ENCODE assay signal across 8 cellular contexts in genomic region chr3:32239638-32240550, GRCh38. TPM values are rescaled to one million over a fixed set of nuclear protein-coding genes. Genes with fewer than 3 reads are reported as not detected.
A peak's percentile ranks its signal among the peaks of the same experiment; 100 is the strongest.
DNase-seq lines count a peak whose midpoint lies in the region; ATAC-seq, FAIRE-seq and TF ChIP-seq lines count a peak whose summit lies in the region.

No MANE protein-coding gene starts in this region.

- peak overlapping the region; percentile 81 for H3K4me3 Mint-ChIP-seq in activated CD4-positive, alpha-beta memory T cell treated with anti-CD3 and anti-CD28 coated beads for 36 hours
- peak overlapping the region; percentile 90 for H3K4me3 Mint-ChIP-seq in progenitor cell of endocrine pancreas (ENCODE audit: low read depth)

- dilution Hi-C loops in endothelial cell of umbilical vein (cut with MboI; ENCODE audit: extremely low pct_ligation_motif_present, low sequenced_read_pairs): no loop called here

- no peak for TF ChIP-seq POLR2A in endothelial cell of umbilical vein (IDR thresholded peaks at IDR 0.05; ENCODE audit: low read depth, low read length)

- CTCF ChIA-PET in activated CD4-positive, alpha-beta memory T cell treated with anti-CD3 and anti-CD28 coated beads for 36 hours (lab: Charles Lee): interaction anchor here (0.5 to 5.5 kb wide), 30 partner anchors 8 to 550 kb away, joined by 3 to 39 read pairs (median 4); partner anchors contain the start of genes DYNC1LI1 and GPD1L
- CTCF ChIA-PET in endothelial cell of umbilical vein (lab: Charles Lee): interaction anchor here (0.8 to 2.4 kb wide), 21 partner anchors 10 to 422 kb away, joined by 3 to 27 read pairs (median 4); no protein-coding TSS in a partner anchor

- peak; percentile 37 for TF ChIP-seq CTCF in 22Rv1 (IDR thresholded peaks at IDR 0.05)
- no peak for TF ChIP-seq CTCF in GM13976 (IDR thresholded peaks at IDR 0.05; ENCODE audit: borderline replicate concordance, control extremely low read depth, extremely low read depth, insufficient read depth, missing control alignments)
- TF ChIP-seq CTCF in endothelial cell of umbilical vein (IDR thresholded peaks at IDR 0.05; ENCODE audit: extremely low read depth in 1 of 2, insufficient read depth in 1 of 2, low read depth in 1 of 2, low read length in 2 of 2): peak; percentile 63 to 65
- TF ChIP-seq CTCF in progenitor cell of endocrine pancreas (IDR thresholded peaks at IDR 0.05; ENCODE audit: unreplicated experiment): peak; percentile 73

- no peak overlapping the region for H3K27ac Mint-ChIP-seq in activated CD4-positive, alpha-beta memory T cell treated with anti-CD3 and anti-CD28 coated beads for 36 hours
- H3K27ac Mint-ChIP-seq in progenitor cell of endocrine pancreas: peak overlapping the region; percentile 96

- DNase-seq in GM13976 (ENCODE audit: low spot score) (peak; percentile 52), NCI-H2029 (lab: John Stamatoyannopoulos, UW) (peak; percentile 92), endothelial cell of umbilical vein (ENCODE audit: low read depth, low spot score) (peak; percentile 64), progenitor cell of endocrine pancreas (ENCODE audit: low spot score, unreplicated experiment) (peak; percentile 29)
- DNase-seq in activated CD4-positive, alpha-beta memory T cell treated with anti-CD3 and anti-CD28 coated beads for 36 hours: peak; percentile 56

- no peak overlapping the region for H2AFZ ChIP-seq in endothelial cell of umbilical vein (ENCODE audit: low read depth, low read length)

- peak overlapping the region in 1 of 3 experiments; percentile 70 for H3K4me3 ChIP-seq in endothelial cell of umbilical vein (replicated peaks in 1 of 3; ENCODE audit: insufficient read depth in 1 of 3, low read depth in 1 of 3, low read length in 3 of 3)

- no peaks in the 10 kb centered on the region for H3K36me3 ChIP-seq in endothelial cell of umbilical vein (ENCODE audit: control insufficient read depth in 2 of 2, extremely low read depth in 1 of 2, insufficient read depth in 2 of 2, low read length in 2 of 2)

- no peaks in the 10 kb centered on the region for H4K20me1 ChIP-seq in endothelial cell of umbilical vein (replicated peaks; ENCODE audit: control insufficient read depth, extremely low read depth, insufficient read depth, low read length)

- peak overlapping the region; percentile 74 for H3K4me2 ChIP-seq in endothelial cell of umbilical vein (ENCODE audit: insufficient read depth, low read length)

- FAIRE-seq in endothelial cell of umbilical vein (lab: Jason Lieb, UNC): peak; percentile 70

- no peak overlapping the region for H3K9ac ChIP-seq in endothelial cell of umbilical vein (replicated peaks; ENCODE audit: extremely low read depth, insufficient read depth, low read length)

- ATAC-seq in GM18502 (IDR thresholded peaks at IDR 0.05; ENCODE audit: poor library complexity, unreplicated experiment) (no peak), GM21360 (IDR thresholded peaks at IDR 0.05; ENCODE audit: unreplicated experiment) (no peak)

- in situ Hi-C loops in GM13976 (cut with MboI; ENCODE audit: low sequenced_read_pairs, unreplicated experiment): no loop called here

- no peaks in the 10 kb centered on the region for H3K9me1 ChIP-seq in endothelial cell of umbilical vein (replicated peaks; ENCODE audit: control insufficient read depth, extremely low read depth, insufficient read depth, low read length)

- no peaks in the 10 kb centered on the region for H3K9me3 ChIP-seq in endothelial cell of umbilical vein (replicated peaks; ENCODE audit: control insufficient read depth, insufficient read depth, low read length)

- peaks cover 9% of the 10 kb centered on the region for H3K9me3 Mint-ChIP-seq in activated CD4-positive, alpha-beta memory T cell treated with anti-CD3 and anti-CD28 coated beads for 36 hours
- H3K9me3 Mint-ChIP-seq in progenitor cell of endocrine pancreas (ENCODE audit: low read depth): no peaks in the 10 kb centered on the region

- POLR2A ChIA-PET in activated CD4-positive, alpha-beta memory T cell treated with anti-CD3 and anti-CD28 coated beads for 36 hours (lab: Charles Lee): interaction anchor here (1.0 to 1.5 kb wide), 3 partner anchors 18 to 192 kb away, joined by 3 to 4 read pairs (median 3); no protein-coding TSS in a partner anchor
- POLR2A ChIA-PET in endothelial cell of umbilical vein (lab: Charles Lee): interaction anchor here (0.6 kb wide), 1 partner anchor 9 kb away, joined by 12 read pairs; no protein-coding TSS in a partner anchor

- intact Hi-C loops in activated CD4-positive, alpha-beta memory T cell treated with anti-CD3 and anti-CD28 coated beads for 36 hours (cut with micrococcal nuclease): loop anchor here (2.0 to 10.0 kb wide), 4 partner anchors 45 to 445 kb away; partner anchors contain the start of genes CMTM7 and CNOT10
- intact Hi-C loops in endothelial cell of umbilical vein (cut with micrococcal nuclease): loop anchor here (1.0 to 5.0 kb wide), 4 partner anchors 13 to 331 kb away; partner anchors contain the start of gene DYNC1LI1

- H3K27me3 Mint-ChIP-seq in activated CD4-positive, alpha-beta memory T cell treated with anti-CD3 and anti-CD28 coated beads for 36 hours: peaks cover 4% of the 10 kb centered on the region
- no peaks in the 10 kb centered on the region for H3K27me3 Mint-ChIP-seq in progenitor cell of endocrine pancreas

- H3K27me3 ChIP-seq in endothelial cell of umbilical vein (ENCODE audit: control insufficient read depth in 2 of 2, insufficient read depth in 2 of 2, low read length in 2 of 2): no peaks in the 10 kb centered on the region

- peaks cover 12% of the 10 kb centered on the region for H3K36me3 Mint-ChIP-seq in activated CD4-positive, alpha-beta memory T cell treated with anti-CD3 and anti-CD28 coated beads for 36 hours
- peaks cover 17% of the 10 kb centered on the region for H3K36me3 Mint-ChIP-seq in progenitor cell of endocrine pancreas (ENCODE audit: insufficient read depth)

- TSS peak; percentile 22 for BruUV-seq in endothelial cell of umbilical vein (replicated peaks; lab: Mats Ljungman, UMichigan)

- H3K79me2 ChIP-seq in endothelial cell of umbilical vein (ENCODE audit: control insufficient read depth, insufficient read depth, low read length): no peaks in the 10 kb centered on the region

- H3K27ac ChIP-seq in 22Rv1: peak overlapping the region; percentile 89
- H3K27ac ChIP-seq in endothelial cell of umbilical vein (ENCODE audit: insufficient read depth, low read depth, low read length): no peak overlapping the region

- H3K4me1 Mint-ChIP-seq in activated CD4-positive, alpha-beta memory T cell treated with anti-CD3 and anti-CD28 coated beads for 36 hours (ENCODE audit: low read depth): peaks cover 43% of the 10 kb centered on the region
- H3K4me1 Mint-ChIP-seq in progenitor cell of endocrine pancreas (ENCODE audit: low read depth): peaks cover 51% of the 10 kb centered on the region

- H3K4me1 ChIP-seq in endothelial cell of umbilical vein (ENCODE audit: control insufficient read depth, extremely low read depth, insufficient read depth, low read length): peaks cover 17% of the 10 kb centered on the region

TF ChIP-seq in endothelial cell of umbilical vein, 7 proteins besides CTCF, POLR2A, EP300 and RAD21:
- TF ChIP-seq JUN (IDR thresholded peaks at IDR 0.05; ENCODE audit: borderline replicate concordance, insufficient read depth, insufficient read length, low read depth) (no peak), GATA2 (IDR thresholded peaks at IDR 0.05; ENCODE audit: insufficient read depth, insufficient read length, low read depth, low read length) (no peak), MYC (IDR thresholded peaks at IDR 0.05; ENCODE audit: low read depth, low read length) (no peak), MAX (IDR thresholded peaks at IDR 0.05; ENCODE audit: insufficient read depth, insufficient read length) (no peak), FOS (IDR thresholded peaks at IDR 0.05; ENCODE audit: borderline replicate concordance, insufficient read depth, low read length) (no peak), EZH2 (IDR thresholded peaks at IDR 0.05; ENCODE audit: borderline replicate concordance, low read depth, low read length, severe bottlenecking) (no peak)

RNA-seq across cellular contexts. Expression of gene CMTM8, which starts 1.4 kb away (rescaled TPM):
- total RNA-seq in activated CD4-positive, alpha-beta memory T cell treated with anti-CD3 and anti-CD28 coated beads for 36 hours: 10 to 100 TPM; 11.6 to 13.0 TPM
- total RNA-seq in endothelial cell of umbilical vein (7.3 and 8.1 TPM in 2 replicates), progenitor cell of endocrine pancreas (33.8 and 39.1 TPM in 2 replicates)
- polyA plus RNA-seq in endothelial cell of umbilical vein: 11.8 and 11.9 TPM in 2 replicates
- polyA plus RNA-seq in endothelial cell of umbilical vein (2011; cell fraction: cytosol; rRNA removed): 5.4 and 5.8 TPM in 2 replicates
- 4.3 and 4.5 TPM in 2 replicates for polyA plus RNA-seq in endothelial cell of umbilical vein (2011; cell fraction: nucleus; rRNA removed)
- 4.5 and 5.3 TPM in 2 replicates for polyA plus RNA-seq in endothelial cell of umbilical vein (2012)
- polyA minus RNA-seq in endothelial cell of umbilical vein: 4.0 and 4.8 TPM in 2 replicates
- polyA minus RNA-seq in endothelial cell of umbilical vein (2011; cell fraction: cytosol; rRNA and poly(A)+ RNA removed): not detected
- polyA minus RNA-seq in endothelial cell of umbilical vein (2011; cell fraction: nucleus; rRNA and poly(A)+ RNA removed): 2.4 and 2.5 TPM in 2 replicates

Comparison
In these comparisons a context has a peak if more than half of its experiments do, and no peak if none do; other contexts are left out.
1. DNase-seq: peak in every context shown above with its lines; median percentile 92 in NCI-H2029; 64 in endothelial cell of umbilical vein; 56 in activated CD4-positive, alpha-beta memory T cell treated with anti-CD3 and anti-CD28 coated beads for 36 hours; 52 in GM13976; 29 in progenitor cell of endocrine pancreas.